13 cellular contexts compared by ENCODE assay signal in the genomic region with DNA sequence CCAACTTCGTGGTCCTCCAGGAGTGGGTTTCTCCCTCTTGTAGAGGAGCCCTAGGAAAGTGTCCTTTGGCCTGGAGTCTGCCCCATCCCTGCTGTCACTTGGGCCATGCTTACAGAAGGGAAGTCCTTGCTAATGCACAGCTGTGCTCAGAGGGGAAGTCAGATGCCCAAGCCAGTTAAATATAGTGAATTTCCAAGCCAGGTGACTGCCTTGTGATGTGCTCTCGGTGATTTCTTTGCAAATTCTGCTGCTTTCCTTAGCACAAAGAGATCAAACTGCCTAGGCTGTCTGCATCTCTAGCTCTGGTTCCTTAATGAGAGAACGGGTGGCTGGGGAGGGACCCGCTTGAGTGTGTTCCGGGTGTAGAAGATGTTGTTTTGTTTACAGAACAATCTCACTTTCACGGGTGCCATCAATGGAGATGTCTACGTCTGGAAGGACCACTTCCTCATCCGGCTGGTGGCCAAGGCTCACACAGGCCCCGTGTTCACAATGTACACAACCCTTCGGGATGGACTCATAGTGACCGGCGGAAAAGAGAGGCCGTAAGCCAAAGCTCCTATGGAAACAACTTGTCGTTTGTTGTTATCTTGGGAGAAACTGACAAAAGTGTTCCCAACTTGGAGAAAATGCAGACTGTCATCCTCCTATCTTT.
"Had no signal": no experiment of that assay in that cellular context is flagged by ENCODE, and none has a peak within 500 bp of the region (broad histone marks: within the 10 kb centered on the region; RNA-seq: fewer than 3 reads in every experiment).

No MANE protein-coding gene starts in this region.

- H3K27me3 Mint-ChIP-seq: activated T-cell treated with anti-CD3 and anti-CD28 coated beads, Interleukin-2, amount 50 U/mL, for 24 hours; stimulated activated naive B cell treated with anti-CD40 and anti-IgM and Interleukin-4, amounts not matched to agents 10 μg/mL and 1 μg/mL and 100 μg/mL, for 72 hours had no signal

- H3K4me1 ChIP-seq: heart left ventricle had no signal

- H3K4me1 Mint-ChIP-seq: activated naive CD4-positive, alpha-beta T cell treated with anti-CD3 and anti-CD28 coated beads, Interleukin-2, amount 10 ng/mL, durations not matched to agents 7 days and 5 days had no signal

- H3K9me3 Mint-ChIP-seq: activated naive CD4-positive, alpha-beta T cell treated with anti-CD3 and anti-CD28 coated beads, Interleukin-2, amount 10 ng/mL, durations not matched to agents 7 days and 5 days; activated T-cell treated with anti-CD3 and anti-CD28 coated beads, Interleukin-2, amount 50 U/mL, for 24 hours; neural progenitor cell had no signal

- H3K4me2 ChIP-seq: neural progenitor cell had no signal

- H3K4me3 ChIP-seq: gastrocnemius medialis, heart left ventricle, lower lobe of right lung, neural progenitor cell, transverse colon had no signal

- H3K4me3 Mint-ChIP-seq: activated naive CD4-positive, alpha-beta T cell treated with anti-CD3 and anti-CD28 coated beads, Interleukin-2, amount 10 ng/mL, durations not matched to agents 7 days and 5 days; activated T-cell treated with anti-CD3 and anti-CD28 coated beads, Interleukin-2, amount 50 U/mL, for 24 hours; immature natural killer cell; neural progenitor cell; stimulated activated naive B cell treated with anti-CD40 and anti-IgM and Interleukin-4, amounts not matched to agents 10 μg/mL and 1 μg/mL and 100 μg/mL, for 72 hours had no signal

- DNase-seq: activated CD4-positive, alpha-beta T cell treated with anti-CD3 and anti-CD28 coated beads, Interleukin-2, amount 50 U/mL, for 48 hours; activated naive CD4-positive, alpha-beta T cell treated with anti-CD3 and anti-CD28 coated beads, Interleukin-2, amount 10 ng/mL, durations not matched to agents 7 days and 5 days; activated T-cell treated with anti-CD3 and anti-CD28 coated beads, Interleukin-2, amount 50 U/mL, for 24 hours; erythroblast; gastrocnemius medialis; heart left ventricle; immature natural killer cell; lower lobe of right lung; stimulated activated CD4-positive, alpha-beta T cell treated with anti-CD3 and anti-CD28 coated beads, Interleukin-2, amount 100 ng/mL, for 48 hours; stimulated activated naive B cell treated with anti-CD40 and anti-IgM and Interleukin-4, amounts not matched to agents 10 μg/mL and 1 μg/mL and 100 μg/mL, for 72 hours; transverse colon; WERI-Rb-1 had no signal

- ATAC-seq: gastrocnemius medialis; lower lobe of right lung; stimulated activated naive B cell treated with anti-CD40 and anti-IgM and Interleukin-4, amounts not matched to agents 10 μg/mL and 1 μg/mL and 100 μg/mL, for 72 hours had no signal

- H3K9ac ChIP-seq: neural progenitor cell had no signal

- H3K36me3 ChIP-seq: gastrocnemius medialis, heart left ventricle, lower lobe of right lung, neural progenitor cell, transverse colon, WERI-Rb-1 had no signal

- H3K36me3 Mint-ChIP-seq: activated naive CD4-positive, alpha-beta T cell treated with anti-CD3 and anti-CD28 coated beads, Interleukin-2, amount 10 ng/mL, durations not matched to agents 7 days and 5 days had no signal

- H3K27ac ChIP-seq: gastrocnemius medialis, heart left ventricle, lower lobe of right lung, neural progenitor cell, transverse colon, WERI-Rb-1 had no signal

- H3K27ac Mint-ChIP-seq: activated naive CD4-positive, alpha-beta T cell treated with anti-CD3 and anti-CD28 coated beads, Interleukin-2, amount 10 ng/mL, durations not matched to agents 7 days and 5 days; activated T-cell treated with anti-CD3 and anti-CD28 coated beads, Interleukin-2, amount 50 U/mL, for 24 hours; neural progenitor cell; stimulated activated naive B cell treated with anti-CD40 and anti-IgM and Interleukin-4, amounts not matched to agents 10 μg/mL and 1 μg/mL and 100 μg/mL, for 72 hours had no signal

- H3K27me3 ChIP-seq: gastrocnemius medialis, neural progenitor cell, transverse colon had no signal
